22 cellular contexts compared by ENCODE assay signal in genomic region chr11:10575346-10575745, GRCh38. TPM values are rescaled to one million over a fixed set of nuclear protein-coding genes. Genes with fewer than 3 reads are reported as not detected.
DNase-seq lines count a peak whose midpoint lies in the region; ATAC-seq and TF ChIP-seq lines count a peak whose summit lies in the region.
"Had no signal": no experiment of that assay in that cellular context is flagged by ENCODE, and none has a peak within 500 bp of the region (broad histone marks: within the 10 kb centered on the region; RNA-seq: fewer than 3 reads in every experiment).

No MANE protein-coding gene starts in this region.

- H3K36me3 ChIP-seq in PC-3 (ENCODE audit: low read depth, low read length) (no peaks in the 10 kb centered on the region), esophagus muscularis mucosa (peaks cover 0 to 66% (median 25%) of the 10 kb centered on the region in 4 donors), neutrophil (peaks cover 71% of the 10 kb centered on the region), left ventricle myocardium inferior (peaks cover 5% of the 10 kb centered on the region), esophagus squamous epithelium (peaks cover 0 to 18% (median 0%) of the 10 kb centered on the region in 3 donors)
- H3K36me3 ChIP-seq: BE2C had no signal

- H3K4me3 Mint-ChIP-seq in activated CD8-positive, alpha-beta memory T cell treated with anti-CD3 and anti-CD28 coated beads, Interleukin-2, amount 10 ng/mL, durations not matched to agents 7 days and 5 days: no peak overlapping the region
- H3K4me3 Mint-ChIP-seq: CD4-positive, CD25-positive, alpha-beta regulatory T cell; CD8-positive, alpha-beta memory T cell; H9 had no signal

- no TSS peak for BruUV-seq in PC-3 (replicated peaks; lab: Mats Ljungman, UMichigan)

- H3K36me3 Mint-ChIP-seq in activated CD8-positive, alpha-beta memory T cell treated with anti-CD3 and anti-CD28 coated beads, Interleukin-2, amount 10 ng/mL, durations not matched to agents 7 days and 5 days: no peaks in the 10 kb centered on the region
- H3K36me3 Mint-ChIP-seq: CD4-positive, CD25-positive, alpha-beta regulatory T cell; CD8-positive, alpha-beta memory T cell had no signal

- H3K4me1 Mint-ChIP-seq in activated CD8-positive, alpha-beta memory T cell treated with anti-CD3 and anti-CD28 coated beads, Interleukin-2, amount 10 ng/mL, durations not matched to agents 7 days and 5 days: no peaks in the 10 kb centered on the region
- H3K4me1 Mint-ChIP-seq: CD4-positive, CD25-positive, alpha-beta regulatory T cell; CD8-positive, alpha-beta memory T cell had no signal

- H3K9me2 ChIP-seq in PC-3 (replicated peaks; ENCODE audit: low read length): no peaks in the 10 kb centered on the region

- no peaks in the 10 kb centered on the region for H3K79me2 ChIP-seq in PC-3 (ENCODE audit: low read length)

- 0 out of 2 replicates have a peak overlapping the region, but pooled peaks have one; percentile 10 for H3K4me2 ChIP-seq in PC-3 (ENCODE audit: low read length)

- POLR2A ChIA-PET in PC-3 (lab: Charles Lee; ENCODE audit: unreplicated experiment): no interaction called here

- peak; percentile 35 for ATAC-seq in PC-3
- ATAC-seq in activated CD8-positive, alpha-beta memory T cell treated with anti-CD3 and anti-CD28 coated beads, Interleukin-2, amount 10 ng/mL, durations not matched to agents 7 days and 5 days: no peak
- ATAC-seq: GM12878 had no signal

- no peak for TF ChIP-seq POLR2A in esophagus muscularis mucosa (IDR thresholded peaks at IDR 0.05; ENCODE audit: low read depth)
- TF ChIP-seq POLR2A in esophagus squamous epithelium (IDR thresholded peaks at IDR 0.05): no peak

- no peak overlapping the region for H3K27ac Mint-ChIP-seq in activated CD8-positive, alpha-beta memory T cell treated with anti-CD3 and anti-CD28 coated beads, Interleukin-2, amount 10 ng/mL, durations not matched to agents 7 days and 5 days
- H3K27ac Mint-ChIP-seq: CD4-positive, CD25-positive, alpha-beta regulatory T cell; H9 had no signal

- no peak overlapping the region for H3K9ac ChIP-seq in PC-3 (ENCODE audit: low read length)

- H2AFZ ChIP-seq in PC-3 (ENCODE audit: low read length): no peak overlapping the region

- H3K4me1 ChIP-seq in PC-3 (ENCODE audit: insufficient read depth, low read length): peaks cover 14% of the 10 kb centered on the region
- H3K4me1 ChIP-seq in esophagus muscularis mucosa: peaks cover 23 to 68% (median 45%) of the 10 kb centered on the region in 4 donors
- H3K4me1 ChIP-seq in neutrophil (ENCODE audit: control insufficient read depth in 1 of 2, insufficient read depth in 1 of 2, low read depth in 1 of 2, low read length in 1 of 2): peaks cover 20 to 31% of the 10 kb centered on the region in 2 experiments
- peaks cover 21% of the 10 kb centered on the region for H3K4me1 ChIP-seq in left ventricle myocardium inferior
- peaks cover 0 to 13% (median 6%) of the 10 kb centered on the region in 3 donors for H3K4me1 ChIP-seq in esophagus squamous epithelium
- H3K4me1 ChIP-seq: BE2C had no signal

- WGBS in esophagus muscularis mucosa: 93% methylated on average over 1 of the region's 1 CpG
- WGBS in esophagus squamous epithelium, 2 donors: 75 to 88% methylated on average over 1 of the region's 1 CpG

- H3K9me3 ChIP-seq in PC-3 (ENCODE audit: low read length) (no peaks in the 10 kb centered on the region), esophagus muscularis mucosa (no peaks in the 10 kb centered on the region), neutrophil (no peaks in the 10 kb centered on the region), left ventricle myocardium inferior (replicated peaks) (no peaks in the 10 kb centered on the region), esophagus squamous epithelium (no peaks in the 10 kb centered on the region)
- H3K9me3 ChIP-seq: BE2C had no signal

- no peaks in the 10 kb centered on the region for H3K9me3 Mint-ChIP-seq in activated CD8-positive, alpha-beta memory T cell treated with anti-CD3 and anti-CD28 coated beads, Interleukin-2, amount 10 ng/mL, durations not matched to agents 7 days and 5 days (ENCODE audit: low read depth)
- H3K9me3 Mint-ChIP-seq: CD4-positive, CD25-positive, alpha-beta regulatory T cell; CD8-positive, alpha-beta memory T cell; H9 had no signal

- CTCF ChIA-PET in PC-3 (lab: Charles Lee): interaction anchor here (0.7 kb wide), 1 partner anchor 133 kb away, joined by 3 read pairs; no protein-coding TSS in a partner anchor
- CTCF ChIA-PET in activated CD8-positive, alpha-beta memory T cell treated with anti-CD3 and anti-CD28 coated beads, Interleukin-2, amount 10 ng/mL, durations not matched to agents 7 days and 5 days (lab: Charles Lee): no interaction called here

- intact Hi-C loops in PC-3 (cut with micrococcal nuclease): no loop called here
- intact Hi-C loops in esophagus muscularis mucosa (cut with DNase I): no loop called here
- intact Hi-C loops in left ventricle myocardium inferior (cut with micrococcal nuclease): no loop called here
- intact Hi-C loops in esophagus squamous epithelium (cut with DNase I): no loop called here

- TF ChIP-seq EP300 in esophagus muscularis mucosa (IDR thresholded peaks at IDR 0.05): no peak

- DNase-seq in PC-3 (peak; percentile 26), esophagus muscularis mucosa (ENCODE audit: extremely low spot score) (no peak), NCI-H345 treated with DMSO at 0.1 percent for 48 hours (lab: John Stamatoyannopoulos, UW; ENCODE audit: unreplicated experiment) (no peak), left ventricle myocardium inferior (no peak), esophagus squamous epithelium (lab: John Stamatoyannopoulos, UW) (no peak)
- DNase-seq in activated CD8-positive, alpha-beta memory T cell treated with anti-CD3 and anti-CD28 coated beads, Interleukin-2, amount 10 ng/mL, durations not matched to agents 7 days and 5 days: no peak
- DNase-seq: ACHN; BE2C; C1 segment of cervical spinal cord; CD4-positive, CD25-positive, alpha-beta regulatory T cell; CD8-positive, alpha-beta memory T cell; COR-L47; DMS 273 treated with DMSO at 0.1 percent for 48 hours; DMS53; DND-41; EL; H9 had no signal

- no peaks in the 10 kb centered on the region for H4K20me1 ChIP-seq in PC-3 (ENCODE audit: low read length)

- H3K27me3 ChIP-seq in PC-3 (ENCODE audit: low read length) (no peaks in the 10 kb centered on the region), esophagus muscularis mucosa (no peaks in the 10 kb centered on the region), neutrophil (no peaks in the 10 kb centered on the region), left ventricle myocardium inferior (ENCODE audit: low read depth) (no peaks in the 10 kb centered on the region), esophagus squamous epithelium (no peaks in the 10 kb centered on the region)
- H3K27me3 ChIP-seq: BE2C had no signal

- H3F3A ChIP-seq in PC-3 (ENCODE audit: low read length, unreplicated experiment): no peaks in the 10 kb centered on the region

- H3K4me3 ChIP-seq in PC-3 (ENCODE audit: low read length) (no peak overlapping the region), esophagus muscularis mucosa (no peak overlapping the region), neutrophil (ENCODE audit: low read depth in 1 of 2, low read length in 1 of 2) (no peak overlapping the region), left ventricle myocardium inferior (no peak overlapping the region), esophagus squamous epithelium (no peak overlapping the region)
- H3K4me3 ChIP-seq: GM12878 had no signal

- H3K27ac ChIP-seq in PC-3 (ENCODE audit: low read length) (no peak overlapping the region), esophagus muscularis mucosa (replicated peaks in 1 of 4) (peak overlapping the region in 3 of 4 donors; percentile 7 to 41 (median 33)), neutrophil (peak overlapping the region; percentile 10), left ventricle myocardium inferior (replicated peaks) (no peak overlapping the region), esophagus squamous epithelium (no peak overlapping the region)
- H3K27ac ChIP-seq: HL-60 had no signal

- TF ChIP-seq CTCF in PC-3 (conservative IDR thresholded peaks at IDR 0.05; ENCODE audit: low read depth, low read length): no peak
- TF ChIP-seq CTCF in esophagus muscularis mucosa (IDR thresholded peaks at IDR 0.05): no peak
- no peak for TF ChIP-seq CTCF in neutrophil (IDR thresholded peaks at IDR 0.05)
- TF ChIP-seq CTCF in left ventricle myocardium inferior (IDR thresholded peaks at IDR 0.05; ENCODE audit: borderline replicate concordance): no peak
- no peak for TF ChIP-seq CTCF in esophagus squamous epithelium (IDR thresholded peaks at IDR 0.05)

- peaks cover 27% of the 10 kb centered on the region for H3K27me3 Mint-ChIP-seq in activated CD8-positive, alpha-beta memory T cell treated with anti-CD3 and anti-CD28 coated beads, Interleukin-2, amount 10 ng/mL, durations not matched to agents 7 days and 5 days

RNA-seq across cellular contexts. Expression of gene LYVE1, which starts 6.9 kb away (rescaled TPM):
- not detected in 2 replicates for total RNA-seq in PC-3 (2014; rRNA removed)
- 100 to 1,000 TPM in 1 of 4 donors, 10 to 100 TPM in 3; 59.5 to 150 (median 74.3) TPM for total RNA-seq in esophagus muscularis mucosa
- 41.1 TPM for total RNA-seq in left ventricle myocardium inferior
- total RNA-seq in activated CD8-positive, alpha-beta memory T cell treated with anti-CD3 and anti-CD28 coated beads, Interleukin-2, amount 10 ng/mL, durations not matched to agents 7 days and 5 days: not detected
- 10 to 100 TPM in 2 of 4 donors, 1 to 10 TPM in 1, under 1 TPM in 1; 0.42 to 66.8 (median 21.6) TPM for total RNA-seq in esophagus squamous epithelium
- total RNA-seq: CD4-positive, CD25-positive, alpha-beta regulatory T cell; CD8-positive, alpha-beta memory T cell; G401; H9; HT1080 had no signal

RNA-seq across cellular contexts. Expression of gene RNF141, which starts 34.4 kb away (rescaled TPM):
- total RNA-seq in PC-3 (2014; rRNA removed) (12.6 and 13.8 TPM in 2 replicates), esophagus muscularis mucosa (10 to 100 TPM; 24.1 to 39.3 (median 34.9) TPM), left ventricle myocardium inferior (39.2 TPM), esophagus squamous epithelium (10 to 100 TPM; 51.7 to 88.4 (median 56.9) TPM)
- 10 to 100 TPM in 1 of 2 experiments, 1 to 10 TPM in 1; 9.4 to 10.1 TPM for total RNA-seq in activated CD8-positive, alpha-beta memory T cell treated with anti-CD3 and anti-CD28 coated beads, Interleukin-2, amount 10 ng/mL, durations not matched to agents 7 days and 5 days

Comparison
In these comparisons a context has a peak if more than half of its experiments do, and no peak if none do; other contexts are left out.
1. H3K27ac ChIP-seq: peak in esophagus muscularis mucosa (3 of 4) and neutrophil (single experiment); none in PC-3 (single experiment), left ventricle myocardium inferior (single experiment) and esophagus squamous epithelium (0 of 4).